In genomic region chr7:52030722-52031121, GRCh38 we compare ENCODE assay signal across 23 cellular contexts.
"Had no signal": no experiment of that assay in that cellular context is flagged by ENCODE, and none has a peak within 500 bp of the region (broad histone marks: within the 10 kb centered on the region; RNA-seq: fewer than 3 reads in every experiment).

No MANE protein-coding gene starts in this region.

- H3K4me1 ChIP-seq: body of pancreas, left lung, prostate gland, spleen, upper lobe of right lung had no signal

- H3K27ac Mint-ChIP-seq: activated CD8-positive, alpha-beta T cell treated with anti-CD3 and anti-CD28 coated beads, Interleukin-2, amount 10 ng/mL, durations not matched to agents 7 days and 5 days; activated naive CD4-positive, alpha-beta T cell treated with anti-CD3 and anti-CD28 coated beads, Interleukin-2, amount 50 U/mL, for 24 hours; activated T-helper 1 cell treated with anti-CD3 and anti-CD28 coated beads, Interleukin-12 subunit alpha, Interleukin-12 subunit beta, Interleukin-2, Interleukin-4 antibody, amounts not matched to agents 30 ng/mL and 10 ng/mL and 1 ng/mL, durations not matched to agents 14 hours and 24 hours and 36 hours; immature natural killer cell; natural killer cell; T-helper 17 cell had no signal

- H3K27me3 Mint-ChIP-seq: activated naive CD4-positive, alpha-beta T cell treated with anti-CD3 and anti-CD28 coated beads, Interleukin-2, amount 50 U/mL, for 24 hours; T-helper 17 cell had no signal

- DNase-seq: activated CD4-positive, alpha-beta T cell treated with anti-CD3 and anti-CD28 coated beads, Interleukin-2, amount 50 U/mL, for 1 hour; activated CD8-positive, alpha-beta T cell treated with anti-CD3 and anti-CD28 coated beads, Interleukin-2, amount 10 ng/mL, durations not matched to agents 7 days and 5 days; activated gamma-delta T cell; anterior cingulate cortex; body of pancreas; immature natural killer cell; kidney glomerular epithelial cell; left lung; mammary epithelial cell; midbrain; natural killer cell; ovary; spleen; stimulated activated CD4-positive, alpha-beta T cell treated with anti-CD3 and anti-CD28 coated beads, Interleukin-4, amount 100 ng/mL, for 1 hour; stimulated activated naive CD4-positive, alpha-beta T cell; T-helper 17 cell; upper lobe of right lung had no signal

- H3K4me3 ChIP-seq: body of pancreas, cardiac muscle cell, left lung, ovary, prostate gland, spleen, upper lobe of right lung had no signal

- H3K36me3 Mint-ChIP-seq: activated naive CD4-positive, alpha-beta T cell treated with anti-CD3 and anti-CD28 coated beads, Interleukin-2, amount 50 U/mL, for 24 hours; immature natural killer cell; natural killer cell had no signal

- ATAC-seq: activated CD4-positive, CD25-positive, alpha-beta regulatory T cell treated with anti-CD3 and anti-CD28 coated beads, Interleukin-2, amount 50 U/mL, for 24 hours; activated CD8-positive, alpha-beta T cell treated with anti-CD3 and anti-CD28 coated beads, Interleukin-2, amount 10 ng/mL, durations not matched to agents 7 days and 5 days; body of pancreas; left lung; natural killer cell; T-helper 17 cell; upper lobe of right lung had no signal

- H3K4me3 Mint-ChIP-seq: activated CD8-positive, alpha-beta T cell treated with anti-CD3 and anti-CD28 coated beads, Interleukin-2, amount 10 ng/mL, durations not matched to agents 7 days and 5 days; activated naive CD4-positive, alpha-beta T cell treated with anti-CD3 and anti-CD28 coated beads, Interleukin-2, amount 50 U/mL, for 24 hours; activated T-helper 1 cell treated with anti-CD3 and anti-CD28 coated beads, Interleukin-12 subunit alpha, Interleukin-12 subunit beta, Interleukin-2, Interleukin-4 antibody, amounts not matched to agents 30 ng/mL and 10 ng/mL and 1 ng/mL, durations not matched to agents 14 hours and 24 hours and 36 hours; immature natural killer cell; natural killer cell; T-helper 17 cell had no signal

- H3K36me3 ChIP-seq: cardiac muscle cell, left lung, neutrophil, ovary, prostate gland, spleen, upper lobe of right lung had no signal

- H3K27me3 ChIP-seq: body of pancreas, cardiac muscle cell, left lung, neutrophil, ovary, spleen, upper lobe of right lung had no signal

- H3K4me1 Mint-ChIP-seq: activated naive CD4-positive, alpha-beta T cell treated with anti-CD3 and anti-CD28 coated beads, Interleukin-2, amount 50 U/mL, for 24 hours; immature natural killer cell; natural killer cell; T-helper 17 cell had no signal

- H3K9me3 Mint-ChIP-seq: activated T-helper 1 cell treated with anti-CD3 and anti-CD28 coated beads, Interleukin-12 subunit alpha, Interleukin-12 subunit beta, Interleukin-2, Interleukin-4 antibody, amounts not matched to agents 30 ng/mL and 10 ng/mL and 1 ng/mL, durations not matched to agents 14 hours and 24 hours and 36 hours had no signal

- H3K9me3 ChIP-seq: body of pancreas, left lung, neutrophil, ovary, prostate gland, upper lobe of right lung had no signal

- H3K27ac ChIP-seq: body of pancreas, cardiac muscle cell, left lung, neutrophil, ovary, prostate gland, spleen, upper lobe of right lung had no signal
